Comparison of ENCODE assay signal across 9 cellular contexts in genomic region chr19:48102870-48103751, GRCh38. TPM values are rescaled to one million over a fixed set of nuclear protein-coding genes. Genes with fewer than 3 reads are reported as not detected.
A peak's percentile ranks its signal among the peaks of the same experiment; 100 is the strongest.
DNase-seq lines count a peak whose midpoint lies in the region; ATAC-seq and TF ChIP-seq lines count a peak whose summit lies in the region.
"Had no signal": no experiment of that assay in that cellular context is flagged by ENCODE, and none has a peak within 500 bp of the region (broad histone marks: within the 10 kb centered on the region; RNA-seq: fewer than 3 reads in every experiment).

No MANE protein-coding gene starts in this region.

- H3K27ac ChIP-seq in heart right ventricle = no peak overlapping the region
- no peak overlapping the region for H3K27ac ChIP-seq in right cardiac atrium (ENCODE audit: low read length)

- no peak for ATAC-seq in heart right ventricle
- no peak for ATAC-seq in right cardiac atrium
- no peak for ATAC-seq in stimulated activated naive CD8-positive, alpha-beta T cell treated with anti-CD3 and anti-CD28 coated beads, Interleukin-15, Interleukin-2, amounts not matched to agents 100 U/mL and 50 U/mL, for 24 hours
- ATAC-seq in GM21423 (IDR thresholded peaks at IDR 0.05; ENCODE audit: unreplicated experiment) = no peak

- 67 to 70% methylated on average over 13 of the region's 13 CpGs for WGBS in heart right ventricle, 2 donors
- WGBS in right cardiac atrium = 65% methylated on average over 13 of the region's 13 CpGs

- peaks cover 0 to 79% (median 40%) of the 10 kb centered on the region in 9 donors for H3K36me3 ChIP-seq in heart right ventricle

- no peaks in the 10 kb centered on the region for H3K36me3 Mint-ChIP-seq in activated CD4-positive, alpha-beta memory T cell treated with anti-CD3 and anti-CD28 coated beads, Interleukin-2, amount 10 ng/mL, durations not matched to agents 7 days and 5 days (ENCODE audit: low read depth)

- H3K4me3 Mint-ChIP-seq in activated CD4-positive, alpha-beta memory T cell treated with anti-CD3 and anti-CD28 coated beads, Interleukin-2, amount 10 ng/mL, durations not matched to agents 7 days and 5 days = no peak overlapping the region

- H3K9me3 ChIP-seq in heart right ventricle = no peaks in the 10 kb centered on the region
- no peaks in the 10 kb centered on the region for H3K9me3 ChIP-seq in right cardiac atrium (ENCODE audit: control insufficient read depth, low read length)

- no peak overlapping the region for H3K27ac Mint-ChIP-seq in activated CD4-positive, alpha-beta memory T cell treated with anti-CD3 and anti-CD28 coated beads, Interleukin-2, amount 10 ng/mL, durations not matched to agents 7 days and 5 days

- H3K4me1 Mint-ChIP-seq in activated CD4-positive, alpha-beta memory T cell treated with anti-CD3 and anti-CD28 coated beads, Interleukin-2, amount 10 ng/mL, durations not matched to agents 7 days and 5 days = peaks cover 7% of the 10 kb centered on the region

- H3K27me3 Mint-ChIP-seq in activated CD4-positive, alpha-beta memory T cell treated with anti-CD3 and anti-CD28 coated beads, Interleukin-2, amount 10 ng/mL, durations not matched to agents 7 days and 5 days = no peaks in the 10 kb centered on the region

- H3K9me3 Mint-ChIP-seq in activated CD4-positive, alpha-beta memory T cell treated with anti-CD3 and anti-CD28 coated beads, Interleukin-2, amount 10 ng/mL, durations not matched to agents 7 days and 5 days = no peaks in the 10 kb centered on the region

- intact Hi-C loops in heart right ventricle (cut with DNase I) (loop anchor here in 2 of 10 donors (10.0 kb wide), 2 partner anchors 152 to 162 kb away; partner anchors contain the start of gene CARD8 (in 1 of the 2)), right cardiac atrium (cut with DNase I) (no loop called here)

- H3K4me1 ChIP-seq in heart right ventricle (peaks cover 0 to 12% (median 7%) of the 10 kb centered on the region in 9 donors), right cardiac atrium (ENCODE audit: control insufficient read depth, insufficient read depth, low read length) (peaks cover 3% of the 10 kb centered on the region)

- POLR2A ChIA-PET in activated CD4-positive, alpha-beta memory T cell treated with anti-CD3 and anti-CD28 coated beads, Interleukin-2, amount 10 ng/mL, durations not matched to agents 7 days and 5 days (lab: Charles Lee) = no interaction called here

- TF ChIP-seq CTCF in heart right ventricle (IDR thresholded peaks at IDR 0.05) = peak in 8 of 9 donors; percentile 5 to 67 (median 55)

- DNase-seq in heart right ventricle (no peak), right cardiac atrium (no peak), NCI-H146 treated with DMSO at 0.1 percent for 48 hours (lab: John Stamatoyannopoulos, UW; ENCODE audit: unreplicated experiment) (peak; percentile 22), glomerular visceral epithelial cell (ENCODE audit: extremely low spot score) (peak; percentile 25), NCI-H345 (lab: John Stamatoyannopoulos, UW) (no peak)
- peak; percentile 45 for DNase-seq in activated CD4-positive, alpha-beta memory T cell treated with anti-CD3 and anti-CD28 coated beads, Interleukin-2, amount 10 ng/mL, durations not matched to agents 7 days and 5 days
- peak; percentile 48 for DNase-seq in stimulated activated naive CD8-positive, alpha-beta T cell treated with anti-CD3 and anti-CD28 coated beads, Interleukin-15, Interleukin-2, amounts not matched to agents 100 U/mL and 50 U/mL, for 24 hours

- CTCF ChIA-PET in activated CD4-positive, alpha-beta memory T cell treated with anti-CD3 and anti-CD28 coated beads, Interleukin-2, amount 10 ng/mL, durations not matched to agents 7 days and 5 days (lab: Charles Lee) = interaction anchor here (0.6 to 2.4 kb wide), 8 partner anchors 9 to 140 kb away, joined by 3 to 14 read pairs (median 5); no protein-coding TSS in a partner anchor

- H3K4me3 ChIP-seq in heart right ventricle (no peak overlapping the region), right cardiac atrium (ENCODE audit: low read length) (no peak overlapping the region)

- no peaks in the 10 kb centered on the region for H3K27me3 ChIP-seq in heart right ventricle
- H3K27me3 ChIP-seq in right cardiac atrium (ENCODE audit: control insufficient read depth, insufficient read depth) = no peaks in the 10 kb centered on the region

RNA-seq across cellular contexts. Expression of gene PLA2G4C, which starts 7.5 kb away (rescaled TPM):
- total RNA-seq in heart right ventricle (10 to 100 TPM; 28.1 to 71.2 (median 46.3) TPM), right cardiac atrium (10 to 100 TPM; 24.7 to 39.6 (median 29.3) TPM)
- polyA plus RNA-seq in heart right ventricle (10 to 100 TPM; 15.0 to 59.7 TPM), right cardiac atrium (30.1 TPM)
- total RNA-seq in activated CD4-positive, alpha-beta memory T cell treated with anti-CD3 and anti-CD28 coated beads, Interleukin-2, amount 10 ng/mL, durations not matched to agents 7 days and 5 days = 10 to 100 TPM; 10.8 to 11.5 TPM

RNA-seq across cellular contexts. Expression of gene CABP5, which starts 59.2 kb away (rescaled TPM):
- not detected for total RNA-seq in heart right ventricle
- polyA plus RNA-seq in heart right ventricle = not detected
- total RNA-seq in right cardiac atrium = not detected
- not detected for polyA plus RNA-seq in right cardiac atrium
- not detected for total RNA-seq in activated CD4-positive, alpha-beta memory T cell treated with anti-CD3 and anti-CD28 coated beads, Interleukin-2, amount 10 ng/mL, durations not matched to agents 7 days and 5 days
- total RNA-seq: aorta had no signal
- polyA plus RNA-seq: aorta had no signal

Comparison
In these comparisons a context has a peak if more than half of its experiments do, and no peak if none do; other contexts are left out.
1. DNase-seq: peak in NCI-H146 treated with DMSO at 0.1 percent for 48 hours (single experiment), activated CD4-positive, alpha-beta memory T cell treated with anti-CD3 and anti-CD28 coated beads, Interleukin-2, amount 10 ng/mL, durations not matched to agents 7 days and 5 days (single experiment), glomerular visceral epithelial cell (single experiment) and stimulated activated naive CD8-positive, alpha-beta T cell treated with anti-CD3 and anti-CD28 coated beads, Interleukin-15, Interleukin-2, amounts not matched to agents 100 U/mL and 50 U/mL, for 24 hours (single experiment); none in heart right ventricle (0 of 2), right cardiac atrium (0 of 3) and NCI-H345 (single experiment).